Comparison of ENCODE assay signal across 1 cellular context in the genomic region with DNA sequence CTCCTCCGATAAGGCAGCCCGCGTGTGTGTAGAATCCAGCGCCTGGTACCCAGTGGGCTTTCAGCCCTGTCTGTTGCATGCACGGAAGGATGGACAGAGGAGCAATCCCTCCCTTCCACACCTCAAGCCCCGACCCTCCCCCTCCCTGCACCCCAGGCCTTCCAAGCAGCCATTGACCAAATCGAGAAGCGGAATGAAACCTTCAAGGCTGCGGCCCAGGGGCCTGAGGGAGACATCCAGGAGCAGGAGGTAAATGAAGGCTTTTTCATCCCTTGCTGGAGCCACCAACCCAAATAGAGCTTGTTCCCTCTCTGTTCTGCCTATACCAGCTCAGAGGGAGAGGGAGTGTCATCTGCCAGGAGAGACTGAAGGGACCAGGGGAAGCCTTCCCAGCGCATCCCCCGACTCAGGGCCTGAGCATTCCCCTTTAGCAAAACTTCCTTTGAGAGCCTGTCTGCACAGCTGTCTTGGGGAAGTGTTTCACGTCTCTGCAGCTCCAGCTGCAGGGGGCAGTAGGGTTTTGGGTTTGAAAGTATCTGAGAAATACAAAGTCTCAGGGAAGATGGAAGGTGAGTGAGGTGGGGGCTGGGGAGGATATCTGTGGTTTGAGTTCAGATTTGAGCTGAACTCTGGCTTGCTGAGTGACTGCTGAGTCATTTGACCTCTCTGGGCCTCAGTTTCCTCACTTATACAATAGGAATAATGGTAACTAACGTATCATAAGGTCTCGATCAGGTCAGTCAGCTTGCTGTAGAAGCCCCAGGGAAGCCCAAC.
A peak's percentile ranks its signal among the peaks of the same experiment; 100 is the strongest.
TF ChIP-seq lines count a peak whose summit lies in the region.

No MANE protein-coding gene starts in this region.

TF ChIP-seq in K562, 482 proteins besides CTCF, POLR2A, EP300 and RAD21 (continued from another document and continues in another):
- TF ChIP-seq PTRF (tag; IDR thresholded peaks at IDR 0.05), result no peak
- TF ChIP-seq LCOR (CRISPR knock-in tag; IDR thresholded peaks at IDR 0.05), result 0 out of 2 replicates have a peak, but pooled peaks have one; percentile 40
- TF ChIP-seq NFE2 (IDR thresholded peaks at IDR 0.05; ENCODE audit: low read depth), result peak; percentile 86
- peak; percentile 22; the same call in 1 of the 2 replicates for TF ChIP-seq TOE1 (IDR thresholded peaks at IDR 0.05; ENCODE audit: borderline replicate concordance)
- TF ChIP-seq TOE1 (CRISPR knock-in tag; IDR thresholded peaks at IDR 0.05; ENCODE audit: borderline replicate concordance, low read depth), result no peak
- no peak for TF ChIP-seq FOS (IDR thresholded peaks at IDR 0.05; ENCODE audit: extremely low read depth, insufficient read length)
- no peak for TF ChIP-seq NFYB (IDR thresholded peaks at IDR 0.05; ENCODE audit: extremely low read depth, insufficient read length)
- 0 out of 2 replicates have a peak, but pooled peaks have one; percentile 27 for TF ChIP-seq ELF1 (tag; IDR thresholded peaks at IDR 0.05)
- TF ChIP-seq ZZZ3 (IDR thresholded peaks at IDR 0.05), result no peak
- peak in 1 of 3 experiments; percentile 75 for TF ChIP-seq YY1 (IDR thresholded peaks at IDR 0.05; ENCODE audit: borderline replicate concordance in 1 of 3, control insufficient read depth in 1 of 3, extremely low read depth in 1 of 3, insufficient read depth in 3 of 3, insufficient read length in 1 of 3, insufficient replicate concordance in 2 of 3, low read depth in 1 of 3, low read length in 2 of 3)
- no peak for TF ChIP-seq CBX8 (IDR thresholded peaks at IDR 0.05; ENCODE audit: borderline replicate concordance, extremely low read depth, low read depth, low read length, poor library complexity, severe bottlenecking)
- TF ChIP-seq, protein P1, sequence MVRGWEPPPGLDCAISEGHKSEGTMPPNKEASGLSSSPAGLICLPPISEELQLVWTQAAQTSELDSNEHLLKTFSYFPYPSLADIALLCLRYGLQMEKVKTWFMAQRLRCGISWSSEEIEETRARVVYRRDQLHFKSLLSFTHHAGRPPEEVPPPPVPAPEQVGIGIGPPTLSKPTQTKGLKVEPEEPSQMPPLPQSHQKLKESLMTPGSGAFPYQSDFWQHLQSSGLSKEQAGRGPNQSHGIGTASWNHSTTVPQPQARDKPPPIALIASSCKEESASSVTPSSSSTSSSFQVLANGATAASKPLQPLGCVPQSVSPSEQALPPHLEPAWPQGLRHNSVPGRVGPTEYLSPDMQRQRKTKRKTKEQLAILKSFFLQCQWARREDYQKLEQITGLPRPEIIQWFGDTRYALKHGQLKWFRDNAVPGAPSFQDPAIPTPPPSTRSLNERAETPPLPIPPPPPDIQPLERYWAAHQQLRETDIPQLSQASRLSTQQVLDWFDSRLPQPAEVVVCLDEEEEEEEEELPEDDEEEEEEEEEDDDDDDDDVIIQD (CRISPR knock-in tag; IDR thresholded peaks at IDR 0.05), result no peak
- peak; percentile 60 for TF ChIP-seq CBFA2T3 (IDR thresholded peaks at IDR 0.05)
- no peak for TF ChIP-seq HSF4 (CRISPR knock-in tag; IDR thresholded peaks at IDR 0.05; ENCODE audit: borderline replicate concordance)
- TF ChIP-seq, protein P2, sequence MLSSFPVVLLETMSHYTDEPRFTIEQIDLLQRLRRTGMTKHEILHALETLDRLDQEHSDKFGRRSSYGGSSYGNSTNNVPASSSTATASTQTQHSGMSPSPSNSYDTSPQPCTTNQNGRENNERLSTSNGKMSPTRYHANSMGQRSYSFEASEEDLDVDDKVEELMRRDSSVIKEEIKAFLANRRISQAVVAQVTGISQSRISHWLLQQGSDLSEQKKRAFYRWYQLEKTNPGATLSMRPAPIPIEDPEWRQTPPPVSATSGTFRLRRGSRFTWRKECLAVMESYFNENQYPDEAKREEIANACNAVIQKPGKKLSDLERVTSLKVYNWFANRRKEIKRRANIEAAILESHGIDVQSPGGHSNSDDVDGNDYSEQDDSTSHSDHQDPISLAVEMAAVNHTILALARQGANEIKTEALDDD (IDR thresholded peaks at IDR 0.05), result no peak
- no peak for TF ChIP-seq HDGF (IDR thresholded peaks at IDR 0.05)
- TF ChIP-seq ZNF212 (CRISPR knock-in tag; IDR thresholded peaks at IDR 0.05), result no peak
- TF ChIP-seq, protein P3, sequence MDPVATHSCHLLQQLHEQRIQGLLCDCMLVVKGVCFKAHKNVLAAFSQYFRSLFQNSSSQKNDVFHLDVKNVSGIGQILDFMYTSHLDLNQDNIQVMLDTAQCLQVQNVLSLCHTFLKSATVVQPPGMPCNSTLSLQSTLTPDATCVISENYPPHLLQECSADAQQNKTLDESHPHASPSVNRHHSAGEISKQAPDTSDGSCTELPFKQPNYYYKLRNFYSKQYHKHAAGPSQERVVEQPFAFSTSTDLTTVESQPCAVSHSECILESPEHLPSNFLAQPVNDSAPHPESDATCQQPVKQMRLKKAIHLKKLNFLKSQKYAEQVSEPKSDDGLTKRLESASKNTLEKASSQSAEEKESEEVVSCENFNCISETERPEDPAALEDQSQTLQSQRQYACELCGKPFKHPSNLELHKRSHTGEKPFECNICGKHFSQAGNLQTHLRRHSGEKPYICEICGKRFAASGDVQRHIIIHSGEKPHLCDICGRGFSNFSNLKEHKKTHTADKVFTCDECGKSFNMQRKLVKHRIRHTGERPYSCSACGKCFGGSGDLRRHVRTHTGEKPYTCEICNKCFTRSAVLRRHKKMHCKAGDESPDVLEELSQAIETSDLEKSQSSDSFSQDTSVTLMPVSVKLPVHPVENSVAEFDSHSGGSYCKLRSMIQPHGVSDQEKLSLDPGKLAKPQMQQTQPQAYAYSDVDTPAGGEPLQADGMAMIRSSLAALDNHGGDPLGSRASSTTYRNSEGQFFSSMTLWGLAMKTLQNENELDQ (CRISPR knock-in tag; IDR thresholded peaks at IDR 0.05; ENCODE audit: borderline replicate concordance), result no peak
- TF ChIP-seq ZFX (CRISPR knock-in tag; IDR thresholded peaks at IDR 0.05), result no peak
- TF ChIP-seq ZKSCAN3 (CRISPR knock-in tag; IDR thresholded peaks at IDR 0.05), result no peak
- TF ChIP-seq ARNT (IDR thresholded peaks at IDR 0.05), result peak in 1 of 2 experiments; percentile 62; a peak in 1 of 4 replicates
- TF ChIP-seq TBL1XR1 (IDR thresholded peaks at IDR 0.05; ENCODE audit: low read length in 2 of 2), result peak in 1 of 2 experiments; percentile 65; a peak in 1 of 4 replicates
- TF ChIP-seq PRMT5 (CRISPR knock-in tag; IDR thresholded peaks at IDR 0.05), result no peak
- no peak for TF ChIP-seq SMARCA5 (IDR thresholded peaks at IDR 0.05)
- TF ChIP-seq, protein P4, sequence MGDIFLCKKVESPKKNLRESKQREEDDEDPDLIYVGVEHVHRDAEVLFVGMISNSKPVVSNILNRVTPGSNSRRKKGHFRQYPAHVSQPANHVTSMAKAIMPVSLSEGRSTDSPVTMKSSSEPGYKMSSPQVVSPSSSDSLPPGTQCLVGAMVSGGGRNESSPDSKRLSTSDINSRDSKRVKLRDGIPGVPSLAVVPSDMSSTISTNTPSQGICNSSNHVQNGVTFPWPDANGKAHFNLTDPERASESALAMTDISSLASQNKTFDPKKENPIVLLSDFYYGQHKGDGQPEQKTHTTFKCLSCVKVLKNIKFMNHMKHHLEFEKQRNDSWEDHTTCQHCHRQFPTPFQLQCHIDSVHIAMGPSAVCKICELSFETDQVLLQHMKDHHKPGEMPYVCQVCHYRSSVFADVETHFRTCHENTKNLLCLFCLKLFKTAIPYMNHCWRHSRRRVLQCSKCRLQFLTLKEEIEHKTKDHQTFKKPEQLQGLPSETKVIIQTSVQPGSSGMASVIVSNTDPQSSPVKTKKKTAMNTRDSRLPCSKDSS (IDR thresholded peaks at IDR 0.05; ENCODE audit: low read depth, partially characterized antibody), result no peak
- peak; percentile 94 to 98; a peak in 3 of 4 replicates for TF ChIP-seq RCOR1 (IDR thresholded peaks at IDR 0.05; ENCODE audit: borderline replicate concordance in 1 of 2, low read depth in 2 of 2, low read length in 2 of 2)
- no peak for TF ChIP-seq SRSF3 (IDR thresholded peaks at IDR 0.05; ENCODE audit: insufficient read depth, low read length)
- TF ChIP-seq, protein P5, sequence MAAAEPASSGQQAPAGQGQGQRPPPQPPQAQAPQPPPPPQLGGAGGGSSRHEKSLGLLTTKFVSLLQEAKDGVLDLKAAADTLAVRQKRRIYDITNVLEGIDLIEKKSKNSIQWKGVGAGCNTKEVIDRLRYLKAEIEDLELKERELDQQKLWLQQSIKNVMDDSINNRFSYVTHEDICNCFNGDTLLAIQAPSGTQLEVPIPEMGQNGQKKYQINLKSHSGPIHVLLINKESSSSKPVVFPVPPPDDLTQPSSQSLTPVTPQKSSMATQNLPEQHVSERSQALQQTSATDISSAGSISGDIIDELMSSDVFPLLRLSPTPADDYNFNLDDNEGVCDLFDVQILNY (CRISPR knock-in tag; IDR thresholded peaks at IDR 0.05), result no peak
- no peak for TF ChIP-seq SIN3A (IDR thresholded peaks at IDR 0.05; ENCODE audit: borderline replicate concordance in 2 of 2, control insufficient read depth in 1 of 2, low read depth in 2 of 2, low read length in 2 of 2)
- TF ChIP-seq, protein P6, sequence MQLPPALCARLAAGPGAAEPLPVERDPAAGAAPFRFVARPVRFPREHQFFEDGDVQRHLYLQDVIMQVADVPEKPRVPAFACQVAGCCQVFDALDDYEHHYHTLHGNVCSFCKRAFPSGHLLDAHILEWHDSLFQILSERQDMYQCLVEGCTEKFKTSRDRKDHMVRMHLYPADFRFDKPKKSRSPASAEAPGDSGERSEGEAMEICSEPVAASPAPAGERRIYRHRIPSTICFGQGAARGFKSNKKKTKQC (CRISPR knock-in tag; IDR thresholded peaks at IDR 0.05), result no peak
- TF ChIP-seq HNRNPL (IDR thresholded peaks at IDR 0.05; ENCODE audit: low read depth, low read length), result no peak
- TF ChIP-seq CBX3 (IDR thresholded peaks at IDR 0.05; ENCODE audit: borderline replicate concordance in 1 of 2, low read length in 2 of 2), result 0 out of 3 replicates have a peak, but pooled peaks of 1 of the 2 experiments have one; percentile 53
- peak; percentile 89; the same call in 1 of the 2 replicates for TF ChIP-seq CBFB (CRISPR knock-in tag; IDR thresholded peaks at IDR 0.05)
- no peak for TF ChIP-seq FOXK1 (CRISPR knock-in tag; IDR thresholded peaks at IDR 0.05; ENCODE audit: borderline replicate concordance)
- TF ChIP-seq, protein P7, sequence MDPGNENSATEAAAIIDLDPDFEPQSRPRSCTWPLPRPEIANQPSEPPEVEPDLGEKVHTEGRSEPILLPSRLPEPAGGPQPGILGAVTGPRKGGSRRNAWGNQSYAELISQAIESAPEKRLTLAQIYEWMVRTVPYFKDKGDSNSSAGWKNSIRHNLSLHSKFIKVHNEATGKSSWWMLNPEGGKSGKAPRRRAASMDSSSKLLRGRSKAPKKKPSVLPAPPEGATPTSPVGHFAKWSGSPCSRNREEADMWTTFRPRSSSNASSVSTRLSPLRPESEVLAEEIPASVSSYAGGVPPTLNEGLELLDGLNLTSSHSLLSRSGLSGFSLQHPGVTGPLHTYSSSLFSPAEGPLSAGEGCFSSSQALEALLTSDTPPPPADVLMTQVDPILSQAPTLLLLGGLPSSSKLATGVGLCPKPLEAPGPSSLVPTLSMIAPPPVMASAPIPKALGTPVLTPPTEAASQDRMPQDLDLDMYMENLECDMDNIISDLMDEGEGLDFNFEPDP (CRISPR knock-in tag; IDR thresholded peaks at IDR 0.05), result no peak
- peak; percentile 64; the same call in 1 of the 2 replicates for TF ChIP-seq XRCC5 (IDR thresholded peaks at IDR 0.05; ENCODE audit: low read depth, low read length)
- TF ChIP-seq, protein P8, sequence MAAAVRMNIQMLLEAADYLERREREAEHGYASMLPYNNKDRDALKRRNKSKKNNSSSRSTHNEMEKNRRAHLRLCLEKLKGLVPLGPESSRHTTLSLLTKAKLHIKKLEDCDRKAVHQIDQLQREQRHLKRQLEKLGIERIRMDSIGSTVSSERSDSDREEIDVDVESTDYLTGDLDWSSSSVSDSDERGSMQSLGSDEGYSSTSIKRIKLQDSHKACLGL (CRISPR knock-in tag; IDR thresholded peaks at IDR 0.05; ENCODE audit: borderline replicate concordance, poor library complexity, severe bottlenecking), result no peak
- peak; percentile 25; the same call in 1 of the 2 replicates for TF ChIP-seq RB1 (IDR thresholded peaks at IDR 0.05; ENCODE audit: low read depth)
- peak; percentile 70 for TF ChIP-seq ZNF316 (IDR thresholded peaks at IDR 0.05)
- TF ChIP-seq SOX6 (IDR thresholded peaks at IDR 0.05), result peak; percentile 31; the same call in 1 of the 2 replicates
- TF ChIP-seq JUND (IDR thresholded peaks at IDR 0.05; ENCODE audit: borderline replicate concordance, low read depth, low read length), result peak; percentile 74
- peak; percentile 72; the same call in 1 of the 3 replicates for TF ChIP-seq JUND (tag; IDR thresholded peaks at IDR 0.05; ENCODE audit: borderline replicate concordance, low read depth, low read length)
- TF ChIP-seq RBM25 (IDR thresholded peaks at IDR 0.05; ENCODE audit: low read depth, low read length, severe bottlenecking), result no peak
- TF ChIP-seq ZNF445 (CRISPR knock-in tag; IDR thresholded peaks at IDR 0.05; ENCODE audit: low read depth), result no peak
- no peak for TF ChIP-seq POLR2H (tag; IDR thresholded peaks at IDR 0.05; ENCODE audit: low read depth)
- TF ChIP-seq ZNF140 (CRISPR knock-in tag; IDR thresholded peaks at IDR 0.05), result no peak
- no peak for TF ChIP-seq POLR3G (IDR thresholded peaks at IDR 0.05; ENCODE audit: extremely low read depth, insufficient read length, insufficient replicate concordance)
- TF ChIP-seq NFIC (IDR thresholded peaks at IDR 0.05), result peak; percentile 24; the same call in 1 of the 2 replicates
- TF ChIP-seq FOSL1 (tag; conservative IDR thresholded peaks at IDR 0.05), result peak; percentile 71
- no peak for TF ChIP-seq NR2C2 (CRISPR knock-in tag; IDR thresholded peaks at IDR 0.05)
- peak; percentile 48; the same call in 1 of the 2 replicates for TF ChIP-seq NR2C2 (tag; IDR thresholded peaks at IDR 0.05)
- TF ChIP-seq ZNF586 (CRISPR knock-in tag; conservative IDR thresholded peaks at IDR 0.05), result no peak
